Comparison of ENCODE assay signal across 8 cellular contexts in the genomic region with DNA sequence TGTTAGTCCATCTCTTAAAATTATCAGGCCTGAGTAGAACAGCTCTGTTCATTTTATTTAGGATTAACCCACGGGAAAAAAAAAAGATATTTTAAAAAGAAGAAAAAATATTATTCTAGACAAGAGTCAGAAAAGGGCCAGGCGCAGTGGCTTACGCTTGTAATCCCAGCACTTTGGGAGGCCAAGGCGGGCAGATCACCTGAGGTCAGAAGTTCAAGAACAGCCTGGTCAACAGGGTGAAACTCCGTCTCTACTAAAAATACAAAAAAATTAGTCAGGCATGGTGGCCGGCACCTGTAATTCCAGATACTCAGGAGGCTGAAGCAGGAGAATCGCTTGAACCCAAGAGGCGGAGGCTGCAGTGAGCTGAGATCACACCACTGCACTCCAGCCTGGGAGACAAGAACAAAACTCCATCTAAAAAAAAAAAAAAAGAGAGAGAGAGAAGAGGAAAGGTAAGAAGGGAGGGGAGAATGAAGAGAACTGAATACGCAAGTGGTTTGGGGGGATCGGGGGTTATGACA. TPM values are rescaled to one million over a fixed set of nuclear protein-coding genes. Genes with fewer than 3 reads are reported as not detected.
DNase-seq lines count a peak whose midpoint lies in the region; ATAC-seq and TF ChIP-seq lines count a peak whose summit lies in the region.
"Not testable (repeated sequence)": the region's sequence is repeated elsewhere in the genome, so short reads cannot be mapped to it uniquely, and the experiment has no call there.

No MANE protein-coding gene starts in this region.

- H3K36me3 Mint-ChIP-seq in CD4-positive, alpha-beta T cell (ENCODE audit: low read depth), result peaks cover 59% of the 10 kb centered on the region
- H3K36me3 Mint-ChIP-seq in activated CD4-positive, alpha-beta T cell treated with anti-CD3 and anti-CD28 coated beads for 36 hours (ENCODE audit: low read depth), result not testable (repeated sequence)
- H3K36me3 Mint-ChIP-seq in activated naive CD4-positive, alpha-beta T cell treated with anti-CD3 and anti-CD28 coated beads, Interleukin-2, amount 50 U/mL, for 24 hours, result peaks cover 14% of the 10 kb centered on the region
- H3K36me3 Mint-ChIP-seq in nephron (ENCODE audit: low read depth), result peaks cover 41% of the 10 kb centered on the region
- peaks cover 31% of the 10 kb centered on the region for H3K36me3 Mint-ChIP-seq in stimulated activated memory B cell treated with anti-CD40 and anti-IgM and Interleukin-4, amounts not matched to agents 10 μg/mL and 1 μg/mL and 100 μg/mL, for 72 hours

- POLR2A ChIA-PET in CD4-positive, alpha-beta T cell (lab: Charles Lee), result not testable (repeated sequence)
- POLR2A ChIA-PET in activated CD4-positive, alpha-beta T cell treated with anti-CD3 and anti-CD28 coated beads for 36 hours (lab: Charles Lee), result interaction anchor here (0.6 kb wide), 2 partner anchors 20 to 224 kb away, joined by 3 to 5 read pairs; no protein-coding TSS in a partner anchor

- H3F3A ChIP-seq in Loucy (ENCODE audit: low read depth), result not testable (repeated sequence)

- peaks cover 70% of the 10 kb centered on the region for H3K79me2 ChIP-seq in Loucy (ENCODE audit: insufficient read depth, low read length)
- H3K79me2 ChIP-seq in hepatocyte, result peaks cover 68% of the 10 kb centered on the region

- H3K27ac Mint-ChIP-seq in CD4-positive, alpha-beta T cell, result peak overlapping the region; percentile 67
- H3K27ac Mint-ChIP-seq in activated CD4-positive, alpha-beta T cell treated with anti-CD3 and anti-CD28 coated beads for 36 hours, result peak overlapping the region; percentile 71
- peak overlapping the region; percentile 17 for H3K27ac Mint-ChIP-seq in activated naive CD4-positive, alpha-beta T cell treated with anti-CD3 and anti-CD28 coated beads, Interleukin-2, amount 50 U/mL, for 24 hours
- peak overlapping the region in 2 of 3 experiments; percentile 31 to 45 for H3K27ac Mint-ChIP-seq in nephron
- not testable (repeated sequence) for H3K27ac Mint-ChIP-seq in stimulated activated memory B cell treated with anti-CD40 and anti-IgM and Interleukin-4, amounts not matched to agents 10 μg/mL and 1 μg/mL and 100 μg/mL, for 72 hours

- not testable (repeated sequence) for TF ChIP-seq CTCF in CD4-positive, alpha-beta T cell (IDR thresholded peaks at IDR 0.05); Loucy (conservative IDR thresholded peaks at IDR 0.05; ENCODE audit: low read length); coronary artery (IDR thresholded peaks at IDR 0.05); hepatocyte (IDR thresholded peaks at IDR 0.05; ENCODE audit: poor library complexity); nephron (IDR thresholded peaks at IDR 0.05; ENCODE audit: unreplicated experiment in 3 of 3)

- H3K4me2 ChIP-seq in Loucy (ENCODE audit: low read depth, low read length, poor library complexity, severe bottlenecking) (peak overlapping the region; percentile 97), hepatocyte (peak overlapping the region; percentile 76)

- not testable (repeated sequence) for H3K36me3 ChIP-seq in Loucy (ENCODE audit: insufficient read depth, low read length); hepatocyte (replicated peaks; ENCODE audit: insufficient read depth, low read depth)

- H4K20me1 ChIP-seq in Loucy (ENCODE audit: insufficient read depth, low read length, poor library complexity, severe bottlenecking); hepatocyte (ENCODE audit: insufficient read depth, poor library complexity, severe bottlenecking): not testable (repeated sequence)

- not testable (repeated sequence) for H3K27ac ChIP-seq in CD4-positive, alpha-beta T cell (ENCODE audit: low read depth, low read length); coronary artery; hepatocyte

- H3K4me3 ChIP-seq in Loucy (ENCODE audit: low read length, poor library complexity, severe bottlenecking) (peak overlapping the region; percentile 95), coronary artery (peak overlapping the region; percentile 91)
- H3K4me3 ChIP-seq in hepatocyte, result not testable (repeated sequence)

- CTCF ChIA-PET in CD4-positive, alpha-beta T cell (lab: Charles Lee), result not testable (repeated sequence)
- CTCF ChIA-PET in activated CD4-positive, alpha-beta T cell treated with anti-CD3 and anti-CD28 coated beads for 36 hours (lab: Charles Lee), result interaction anchor here (0.6 kb wide), 1 partner anchor 204 kb away, joined by 3 read pairs; no protein-coding TSS in a partner anchor

- intact Hi-C loops in CD4-positive, alpha-beta T cell (cut with DNase I, micrococcal nuclease); activated CD4-positive, alpha-beta T cell treated with anti-CD3 and anti-CD28 coated beads for 36 hours (cut with DNase I, micrococcal nuclease): not testable (repeated sequence)

- not testable (repeated sequence) for H2AFZ ChIP-seq in Loucy (ENCODE audit: low read length); hepatocyte

- H3K27me3 Mint-ChIP-seq in CD4-positive, alpha-beta T cell; activated CD4-positive, alpha-beta T cell treated with anti-CD3 and anti-CD28 coated beads for 36 hours; activated naive CD4-positive, alpha-beta T cell treated with anti-CD3 and anti-CD28 coated beads, Interleukin-2, amount 50 U/mL, for 24 hours; nephron (ENCODE audit: low read depth); stimulated activated memory B cell treated with anti-CD40 and anti-IgM and Interleukin-4, amounts not matched to agents 10 μg/mL and 1 μg/mL and 100 μg/mL, for 72 hours: not testable (repeated sequence)

- H3K4me1 ChIP-seq in Loucy (ENCODE audit: insufficient read depth, low read length, poor library complexity, severe bottlenecking) (peaks cover 52% of the 10 kb centered on the region), hepatocyte (ENCODE audit: insufficient read depth) (peaks cover 16% of the 10 kb centered on the region)

- 93% methylated on average over 10 of the region's 10 CpGs for WGBS in hepatocyte (ENCODE audit: low lambda C conversion rate, missing lambda C conversion rate)

- H3K9me3 ChIP-seq in CD4-positive, alpha-beta T cell (ENCODE audit: control insufficient read depth, low read length); Loucy (ENCODE audit: insufficient read depth, low read depth, low read length); hepatocyte (ENCODE audit: low read depth): not testable (repeated sequence)

- H3K4me1 Mint-ChIP-seq in CD4-positive, alpha-beta T cell (ENCODE audit: low read depth), result peaks cover 71% of the 10 kb centered on the region
- H3K4me1 Mint-ChIP-seq in activated CD4-positive, alpha-beta T cell treated with anti-CD3 and anti-CD28 coated beads for 36 hours, result peaks cover 44% of the 10 kb centered on the region
- H3K4me1 Mint-ChIP-seq in activated naive CD4-positive, alpha-beta T cell treated with anti-CD3 and anti-CD28 coated beads, Interleukin-2, amount 50 U/mL, for 24 hours, result peaks cover 55% of the 10 kb centered on the region
- H3K4me1 Mint-ChIP-seq in nephron, result peaks cover 41% of the 10 kb centered on the region
- peaks cover 42% of the 10 kb centered on the region for H3K4me1 Mint-ChIP-seq in stimulated activated memory B cell treated with anti-CD40 and anti-IgM and Interleukin-4, amounts not matched to agents 10 μg/mL and 1 μg/mL and 100 μg/mL, for 72 hours

- peak overlapping the region; percentile 90 for H3K9ac ChIP-seq in Loucy (ENCODE audit: low read depth, low read length, poor library complexity, severe bottlenecking)

- not testable (repeated sequence) for H3K27me3 ChIP-seq in CD4-positive, alpha-beta T cell (ENCODE audit: control insufficient read depth, insufficient read depth, low read length); Loucy (ENCODE audit: insufficient read depth, low read length, poor library complexity, severe bottlenecking); hepatocyte

- not testable (repeated sequence) for ATAC-seq in CD4-positive, alpha-beta T cell (ENCODE audit: poor library complexity); activated CD4-positive, alpha-beta T cell treated with anti-CD3 and anti-CD28 coated beads for 36 hours; stimulated activated memory B cell treated with anti-CD40 and anti-IgM and Interleukin-4, amounts not matched to agents 10 μg/mL and 1 μg/mL and 100 μg/mL, for 72 hours

- H3K4me3 Mint-ChIP-seq in CD4-positive, alpha-beta T cell, result peak overlapping the region; percentile 91
- H3K4me3 Mint-ChIP-seq in activated CD4-positive, alpha-beta T cell treated with anti-CD3 and anti-CD28 coated beads for 36 hours, result peak overlapping the region; percentile 87
- peak overlapping the region; percentile 86 for H3K4me3 Mint-ChIP-seq in activated naive CD4-positive, alpha-beta T cell treated with anti-CD3 and anti-CD28 coated beads, Interleukin-2, amount 50 U/mL, for 24 hours
- H3K4me3 Mint-ChIP-seq in nephron, result peak overlapping the region; percentile 93 to 95 (median 93)
- peak overlapping the region; percentile 44 for H3K4me3 Mint-ChIP-seq in stimulated activated memory B cell treated with anti-CD40 and anti-IgM and Interleukin-4, amounts not matched to agents 10 μg/mL and 1 μg/mL and 100 μg/mL, for 72 hours

- DNase-seq in CD4-positive, alpha-beta T cell; activated CD4-positive, alpha-beta T cell treated with anti-CD3 and anti-CD28 coated beads for 36 hours; coronary artery (ENCODE audit: low spot score); hepatocyte (ENCODE audit: low spot score): not testable (repeated sequence)

- not testable (repeated sequence) for H3K9me2 ChIP-seq in Loucy (replicated peaks; ENCODE audit: low read depth, low read length); hepatocyte (replicated peaks; ENCODE audit: insufficient read depth)

- H3K9me3 Mint-ChIP-seq in CD4-positive, alpha-beta T cell; activated CD4-positive, alpha-beta T cell treated with anti-CD3 and anti-CD28 coated beads for 36 hours (ENCODE audit: low read depth); activated naive CD4-positive, alpha-beta T cell treated with anti-CD3 and anti-CD28 coated beads, Interleukin-2, amount 50 U/mL, for 24 hours; nephron; stimulated activated memory B cell treated with anti-CD40 and anti-IgM and Interleukin-4, amounts not matched to agents 10 μg/mL and 1 μg/mL and 100 μg/mL, for 72 hours: not testable (repeated sequence)

RNA-seq across cellular contexts. Expression of a gene that starts 2.3 kb away (rescaled TPM):
- 1 to 10 TPM; 7.0 to 8.6 TPM for total RNA-seq in CD4-positive, alpha-beta T cell
- 10 to 100 TPM; 18.0 to 21.5 TPM for total RNA-seq in activated CD4-positive, alpha-beta T cell treated with anti-CD3 and anti-CD28 coated beads for 36 hours
- total RNA-seq in hepatocyte, result 27.2 and 30.3 TPM in 2 replicates
- polyA plus RNA-seq in hepatocyte, result 12.4 and 14.3 TPM in 2 replicates

RNA-seq across cellular contexts. Expression of a gene that starts 7.2 kb away (rescaled TPM):
- total RNA-seq in CD4-positive, alpha-beta T cell, result 100 to 1,000 TPM; 110 to 111 TPM
- total RNA-seq in activated CD4-positive, alpha-beta T cell treated with anti-CD3 and anti-CD28 coated beads for 36 hours, result 10 to 100 TPM; 87.8 to 98.3 TPM
- 30.9 and 34.8 TPM in 2 replicates for total RNA-seq in hepatocyte
- 49.3 and 89.1 TPM in 2 replicates for polyA plus RNA-seq in hepatocyte

RNA-seq across cellular contexts. Expression of a gene that starts 53.7 kb away (rescaled TPM):
- total RNA-seq in CD4-positive, alpha-beta T cell, result 10 to 100 TPM; 14.6 to 16.1 TPM
- total RNA-seq in activated CD4-positive, alpha-beta T cell treated with anti-CD3 and anti-CD28 coated beads for 36 hours, result 10 to 100 TPM; 23.8 to 27.6 TPM
- total RNA-seq in hepatocyte, result 24.7 and 28.3 TPM in 2 replicates
- 9.0 and 12.4 TPM in 2 replicates for polyA plus RNA-seq in hepatocyte
